In the genomic region with DNA sequence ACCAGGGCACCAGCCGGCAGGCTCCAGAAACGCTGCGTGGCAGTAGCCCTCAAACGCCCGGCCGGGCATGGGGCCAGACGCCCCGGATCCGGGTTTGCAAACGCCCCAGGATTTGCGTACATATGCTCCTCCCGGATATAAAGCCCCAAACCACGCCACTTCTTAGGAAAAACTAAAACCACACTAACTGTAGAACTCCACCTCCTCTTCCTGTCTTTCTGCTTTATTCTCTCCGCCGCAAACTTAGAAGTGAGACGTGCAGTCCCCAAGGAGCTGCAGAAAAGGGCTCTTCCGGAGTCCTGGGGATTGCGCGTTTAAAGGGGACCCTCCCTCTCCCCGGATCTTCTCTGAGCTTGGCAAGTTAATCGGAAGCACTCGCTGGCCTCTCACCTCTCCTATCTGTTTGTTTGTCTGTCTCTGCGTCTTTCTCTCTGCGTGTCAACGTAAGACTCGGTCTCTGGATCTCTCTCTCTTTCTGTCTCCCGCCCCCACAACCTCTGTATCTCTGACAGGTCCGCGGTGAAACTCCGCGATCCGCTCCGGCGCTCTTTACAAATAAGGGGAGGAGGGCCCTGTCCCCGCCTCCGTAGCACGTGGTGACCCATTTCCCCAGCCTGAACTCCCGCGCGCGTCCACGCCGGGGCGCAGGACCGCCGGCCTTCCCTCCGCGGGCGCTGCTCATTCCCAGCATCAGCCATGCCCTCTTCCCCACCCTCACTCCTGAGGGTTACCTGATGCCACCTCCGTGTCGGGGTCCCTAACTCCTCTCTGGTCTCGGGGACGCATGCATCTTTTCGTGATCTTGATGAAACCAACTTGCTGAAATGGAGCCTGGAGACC, we compare ENCODE assay signal across 8 cellular contexts. TPM values are rescaled to one million over a fixed set of nuclear protein-coding genes. Genes with fewer than 3 reads are reported as not detected.
DNase-seq lines count a peak whose midpoint lies in the region; ATAC-seq lines count a peak whose summit lies in the region.

Gene SLC39A8 (minus strand): TSS at position 528 of the 840 bp plus-strand sequence. CDS start 820 bp downstream, outside the sequence.

- no peaks in the 10 kb centered on the region for H3K9me3 Mint-ChIP-seq in effector memory CD8-positive, alpha-beta T cell

- no peaks in the 10 kb centered on the region for H3K36me3 ChIP-seq in mesodermal cell (ENCODE audit: control insufficient read depth, insufficient read depth, low read length)

- DNase-seq in COR-L47 (lab: John Stamatoyannopoulos, UW) (peak; percentile 68), HPDE6-E6E7 (ENCODE audit: extremely low spot score) (peak; percentile 80), NOMO-1 treated with dmso at 0.1 percent for 144 hours (lab: John Stamatoyannopoulos, UW; ENCODE audit: unreplicated experiment) (peak; percentile 87)
- peak; percentile 63 to 73 (median 72) for DNase-seq in activated CD8-positive, alpha-beta memory T cell treated with anti-CD3 and anti-CD28 coated beads for 48 hours (ENCODE audit: low read depth in 2 of 3, low spot score in 2 of 3)
- DNase-seq in effector memory CD8-positive, alpha-beta T cell, result peak; percentile 81 to 83 (median 82)
- DNase-seq in stimulated activated CD8-positive, alpha-beta memory T cell treated with anti-CD3 and anti-CD28 coated beads, Interleukin-15, amount 100 ng/mL, for 24 hours (ENCODE audit: low read depth), result peak; percentile 52

- H3K27ac ChIP-seq in mesodermal cell (ENCODE audit: low read depth, low read length, severe bottlenecking), result peak within 1 kb of the TSS; percentile 57

- peak; percentile 86 for ATAC-seq in GM19468 (IDR thresholded peaks at IDR 0.05; ENCODE audit: extremely low read depth, unreplicated experiment)
- ATAC-seq in effector memory CD8-positive, alpha-beta T cell (replicated peaks), result peak; percentile 79

- H3K27ac Mint-ChIP-seq in effector memory CD8-positive, alpha-beta T cell, result peak within 1 kb of the TSS; percentile 91 to 92

- peak within 1 kb of the TSS; percentile 51 for H3K4me3 ChIP-seq in mesodermal cell (ENCODE audit: extremely low read depth, insufficient read depth, low read length, poor library complexity, severe bottlenecking)

- H3K4me1 ChIP-seq in mesodermal cell (ENCODE audit: control insufficient read depth, insufficient read depth, low read length, poor library complexity, severe bottlenecking), result peaks cover 9% of the 10 kb centered on the region

- H3K27me3 Mint-ChIP-seq in effector memory CD8-positive, alpha-beta T cell, result no peaks in the 10 kb centered on the region

- peaks cover 25 to 32% of the 10 kb centered on the region in 2 donors for H3K4me1 Mint-ChIP-seq in effector memory CD8-positive, alpha-beta T cell (ENCODE audit: low read depth in 2 of 2)

- H3K9me3 ChIP-seq in mesodermal cell (ENCODE audit: control insufficient read depth, low read length), result no peaks in the 10 kb centered on the region

- H3K4me3 Mint-ChIP-seq in effector memory CD8-positive, alpha-beta T cell, result peak within 1 kb of the TSS; percentile 82 to 90

- WGBS in mesodermal cell (ENCODE audit: insufficient coverage in 2 of 2), 2 experiments, result 0 to 1% methylated on average over 42 to 54 of the region's 54 CpGs

- H3K36me3 Mint-ChIP-seq in effector memory CD8-positive, alpha-beta T cell (ENCODE audit: insufficient read depth), result peaks cover 12% of the 10 kb centered on the region

RNA-seq across cellular contexts. Expression of gene SLC39A8, which starts in this region (rescaled TPM):
- 17.0 TPM for polyA plus RNA-seq in mesodermal cell (2013, experiment 1 of 2)
- 14.7 TPM for polyA plus RNA-seq in mesodermal cell (2013, experiment 2 of 2)

Comparison
In these comparisons a context has a peak if more than half of its experiments do, and no peak if none do; other contexts are left out.
1. Peak in every context shown above with its lines: DNase-seq, ATAC-seq, H3K4me3 ChIP-seq and H3K27ac ChIP-seq.